11 cellular contexts compared by ENCODE assay signal in genomic region chr11:48019597-48019996, GRCh38. TPM values are rescaled to one million over a fixed set of nuclear protein-coding genes. Genes with fewer than 3 reads are reported as not detected.
DNase-seq lines count a peak whose midpoint lies in the region; ATAC-seq and TF ChIP-seq lines count a peak whose summit lies in the region.
"Had no signal": no experiment of that assay in that cellular context is flagged by ENCODE, and none has a peak within 500 bp of the region (broad histone marks: within the 10 kb centered on the region; RNA-seq: fewer than 3 reads in every experiment).

No MANE protein-coding gene starts in this region.

- H3K27ac Mint-ChIP-seq in CD8-positive, alpha-beta T cell, result peak overlapping the region; percentile 80
- H3K27ac Mint-ChIP-seq in central memory CD8-positive, alpha-beta T cell (ENCODE audit: low read depth), result peak overlapping the region; percentile 92

- no peak overlapping the region for H2BK12ac ChIP-seq in neuronal stem cell (ENCODE audit: low read length)

- no peak overlapping the region for H4K91ac ChIP-seq in neuronal stem cell (ENCODE audit: low read depth, low read length, poor library complexity)

- no peak overlapping the region for H3K23ac ChIP-seq in neuronal stem cell (ENCODE audit: low read depth, low read length, poor library complexity)

- no peak for TF ChIP-seq CTCF in CD8-positive, alpha-beta T cell (IDR thresholded peaks at IDR 0.05)
- TF ChIP-seq CTCF in transverse colon (IDR thresholded peaks at IDR 0.05), result no peak

- H3K9ac ChIP-seq in Karpas-422 (ENCODE audit: low read length), result peak overlapping the region; percentile 71
- H3K9ac ChIP-seq in neuronal stem cell (ENCODE audit: low read depth, low read length, poor library complexity), result no peak overlapping the region

- no peak for DNase-seq in CD8-positive, alpha-beta T cell
- no peak for DNase-seq in Karpas-422
- no peak for DNase-seq in central memory CD8-positive, alpha-beta T cell (ENCODE audit: low spot score in 2 of 2)
- DNase-seq in neuronal stem cell (ENCODE audit: low spot score), result no peak
- DNase-seq in NCI-H1105 treated with DMSO at 0.1 percent for 48 hours (lab: John Stamatoyannopoulos, UW), result no peak
- no peak for DNase-seq in transverse colon
- DNase-seq in H7, result no peak
- DNase-seq: activated CD4-positive, alpha-beta T cell treated with anti-CD3 and anti-CD28 coated beads, Interleukin-2, amount 50 U/mL, for 1 hour; sigmoid colon had no signal

- no peak overlapping the region for H3K27ac ChIP-seq in CD8-positive, alpha-beta T cell (ENCODE audit: low read depth, low read length)
- H3K27ac ChIP-seq in Karpas-422 (ENCODE audit: low read length) (peak overlapping the region; percentile 99), neuronal stem cell (replicated peaks; ENCODE audit: low read length) (peak overlapping the region; percentile 93), transverse colon (no peak overlapping the region)
- H3K27ac ChIP-seq: sigmoid colon, suprapubic skin had no signal

- peaks cover 3% of the 10 kb centered on the region for H3K36me3 Mint-ChIP-seq in CD8-positive, alpha-beta T cell
- peaks cover 14% of the 10 kb centered on the region for H3K36me3 Mint-ChIP-seq in central memory CD8-positive, alpha-beta T cell (ENCODE audit: insufficient read depth)

- H3K4ac ChIP-seq in neuronal stem cell (ENCODE audit: low read length), result no peak overlapping the region

- H2AK5ac ChIP-seq in neuronal stem cell (ENCODE audit: low read depth, low read length), result no peak overlapping the region

- intact Hi-C loops in CD8-positive, alpha-beta T cell (cut with DNase I, micrococcal nuclease), result loop anchor here (5.0 kb wide), 3 partner anchors 37 to 87 kb away; partner anchors contain the start of gene PTPRJ (in 2 of the 2)
- intact Hi-C loops in transverse colon (cut with DNase I; ENCODE audit: low total_unique reads), result no loop called here

- no peaks in the 10 kb centered on the region for H3K9me3 ChIP-seq in CD8-positive, alpha-beta T cell (ENCODE audit: low read length)
- H3K9me3 ChIP-seq in Karpas-422 (ENCODE audit: low read length), result no peaks in the 10 kb centered on the region
- no peaks in the 10 kb centered on the region for H3K9me3 ChIP-seq in neuronal stem cell (replicated peaks in 1 of 2; ENCODE audit: control insufficient read depth in 2 of 2, insufficient read depth in 1 of 2, low read depth in 1 of 2, low read length in 2 of 2)
- H3K9me3 ChIP-seq in transverse colon, result no peaks in the 10 kb centered on the region
- H3K9me3 ChIP-seq: sigmoid colon, suprapubic skin had no signal

- H3K4me1 ChIP-seq in CD8-positive, alpha-beta T cell (ENCODE audit: insufficient read depth, low read length), result peaks cover 56% of the 10 kb centered on the region
- H3K4me1 ChIP-seq in Karpas-422 (ENCODE audit: low read length) (peaks cover 99% of the 10 kb centered on the region), neuronal stem cell (ENCODE audit: control insufficient read depth in 2 of 2, insufficient read depth in 1 of 2, low read depth in 1 of 2, low read length in 2 of 2) (peaks cover 19 to 33% of the 10 kb centered on the region in 2 donors), transverse colon (peaks cover 4 to 46% (median 11%) of the 10 kb centered on the region in 4 donors)

- no peak overlapping the region for H4K8ac ChIP-seq in neuronal stem cell (ENCODE audit: low read depth, low read length)

- peaks cover 75% of the 10 kb centered on the region for H3K79me2 ChIP-seq in Karpas-422 (ENCODE audit: low read length)

- H3K27me3 Mint-ChIP-seq in CD8-positive, alpha-beta T cell (ENCODE audit: low read depth), result no peaks in the 10 kb centered on the region
- H3K27me3 Mint-ChIP-seq in central memory CD8-positive, alpha-beta T cell, result no peaks in the 10 kb centered on the region

- H3K18ac ChIP-seq in neuronal stem cell (ENCODE audit: low read length), result peak overlapping the region; percentile 78

- H3K4me1 Mint-ChIP-seq in CD8-positive, alpha-beta T cell (ENCODE audit: low read depth), result peaks cover 66% of the 10 kb centered on the region
- peaks cover 78% of the 10 kb centered on the region for H3K4me1 Mint-ChIP-seq in central memory CD8-positive, alpha-beta T cell

- H2AFZ ChIP-seq in Karpas-422 (ENCODE audit: low read length) (no peak overlapping the region), neuronal stem cell (ENCODE audit: low read length) (peak overlapping the region; percentile 81)

- POLR2A ChIA-PET in CD8-positive, alpha-beta T cell (lab: Charles Lee), result interaction anchor here (1.0 to 1.4 kb wide), 2 partner anchors 7 to 70 kb away, joined by 4 read pairs; no protein-coding TSS in a partner anchor

- H3K4me3 ChIP-seq in CD8-positive, alpha-beta T cell (ENCODE audit: low read depth, low read length), result no peak overlapping the region
- H3K4me3 ChIP-seq in Karpas-422 (ENCODE audit: low read length) (peak overlapping the region; percentile 62), neuronal stem cell (ENCODE audit: low read length in 2 of 2) (no peak overlapping the region), transverse colon (no peak overlapping the region), H7 (ENCODE audit: insufficient read depth, low read depth, low read length) (no peak overlapping the region)
- H3K4me3 ChIP-seq: sigmoid colon, suprapubic skin had no signal

- CTCF ChIA-PET in CD8-positive, alpha-beta T cell (lab: Charles Lee), result interaction anchor here (1.6 to 2.3 kb wide), 2 partner anchors 18 to 26 kb away, joined by 3 to 10 read pairs; no protein-coding TSS in a partner anchor

- H3K36me3 ChIP-seq in CD8-positive, alpha-beta T cell (ENCODE audit: insufficient read depth, low read length), result no peaks in the 10 kb centered on the region
- H3K36me3 ChIP-seq in Karpas-422 (ENCODE audit: insufficient read depth, low read length) (0 out of 2 replicates have a peak, but pooled peaks cover 9% of the 10 kb centered on the region), neuronal stem cell (replicated peaks in 1 of 2; ENCODE audit: control insufficient read depth in 2 of 2, insufficient read depth in 2 of 2, low read length in 2 of 2) (no peaks in the 10 kb centered on the region), transverse colon (no peaks in the 10 kb centered on the region), H7 (replicated peaks; ENCODE audit: control insufficient read depth, insufficient read depth, low read length) (no peaks in the 10 kb centered on the region)
- H3K36me3 ChIP-seq: sigmoid colon, suprapubic skin had no signal

- TF ChIP-seq POLR2A in transverse colon (IDR thresholded peaks at IDR 0.05), result no peak

- WGBS in neuronal stem cell (ENCODE audit: extremely low coverage in 2 of 2, insufficient read length in 2 of 2, insufficient replicate concordance in 1 of 2), 2 donors, result 100% methylated on average over 1 to 2 of the region's 8 CpGs
- 72 to 86% methylated on average over 7 to 8 of the region's 8 CpGs for WGBS in transverse colon (ENCODE audit: low coverage in 1 of 2), 2 donors

- H2BK15ac ChIP-seq in neuronal stem cell (ENCODE audit: low read length), result no peak overlapping the region

- TF ChIP-seq EP300 in transverse colon (IDR thresholded peaks at IDR 0.05; ENCODE audit: low read depth), result no peak

- peak overlapping the region; percentile 84 for H2BK120ac ChIP-seq in neuronal stem cell (ENCODE audit: low read depth, low read length)

- no peak overlapping the region for H3K14ac ChIP-seq in neuronal stem cell (ENCODE audit: low read length)

- no peak overlapping the region for H2BK5ac ChIP-seq in neuronal stem cell (ENCODE audit: low read length)

- in situ Hi-C loops in transverse colon (cut with MboI; ENCODE audit: low pct_ligation_motif_present in 1 of 4, low pct_unique_long_range_greater_than_20kb in 1 of 4, low sequenced_read_pairs in 3 of 4), result no loop called here

- H3K9me3 Mint-ChIP-seq in CD8-positive, alpha-beta T cell, result no peaks in the 10 kb centered on the region
- no peaks in the 10 kb centered on the region for H3K9me3 Mint-ChIP-seq in central memory CD8-positive, alpha-beta T cell

- H3K9me2 ChIP-seq in Karpas-422 (replicated peaks; ENCODE audit: insufficient read depth, low read length), result no peaks in the 10 kb centered on the region

- no peaks in the 10 kb centered on the region for H3K27me3 ChIP-seq in CD8-positive, alpha-beta T cell (ENCODE audit: insufficient read depth, low read length)
- no peaks in the 10 kb centered on the region for H3K27me3 ChIP-seq in Karpas-422 (ENCODE audit: low read length)
- H3K27me3 ChIP-seq in neuronal stem cell (ENCODE audit: control insufficient read depth in 3 of 3, insufficient read depth in 3 of 3, low read depth in 1 of 3, low read length in 3 of 3), result no peaks in the 10 kb centered on the region
- H3K27me3 ChIP-seq in transverse colon, result no peaks in the 10 kb centered on the region
- no peaks in the 10 kb centered on the region for H3K27me3 ChIP-seq in H7 (ENCODE audit: control insufficient read depth, insufficient read depth, low read length)
- H3K27me3 ChIP-seq: sigmoid colon, suprapubic skin had no signal

- peak overlapping the region; percentile 75 for H3K4me2 ChIP-seq in Karpas-422 (ENCODE audit: low read depth, low read length, poor library complexity, severe bottlenecking)
- H3K4me2 ChIP-seq in neuronal stem cell (ENCODE audit: insufficient read depth, low read length, poor library complexity, severe bottlenecking), result peak overlapping the region; percentile 41

- H3K79me1 ChIP-seq in neuronal stem cell (ENCODE audit: low read depth, low read length), result no peaks in the 10 kb centered on the region

- peaks cover 3% of the 10 kb centered on the region; the same call in 1 of the 2 replicates for H4K20me1 ChIP-seq in Karpas-422 (ENCODE audit: insufficient read depth, low read depth, low read length)

- no peak overlapping the region for H3K4me3 Mint-ChIP-seq in CD8-positive, alpha-beta T cell
- H3K4me3 Mint-ChIP-seq in central memory CD8-positive, alpha-beta T cell, result peak overlapping the region; percentile 72

- ATAC-seq in CD8-positive, alpha-beta T cell, result no peak
- ATAC-seq in central memory CD8-positive, alpha-beta T cell (replicated peaks; ENCODE audit: extremely low read depth, poor library complexity, severe bottlenecking), result no peak
- ATAC-seq in HG03378 (IDR thresholded peaks at IDR 0.05; ENCODE audit: unreplicated experiment), result no peak

RNA-seq across cellular contexts. Expression of gene PTPRJ, which starts 39.2 kb away (rescaled TPM):
- total RNA-seq in CD8-positive, alpha-beta T cell, result 10 to 100 TPM; 26.9 to 31.4 TPM
- total RNA-seq in Karpas-422 (2014; rRNA removed; shearing (Covaris generic); ENCODE audit: low replicate concordance), result 90.3 and 132 TPM in 2 replicates
- 12.6 TPM for polyA plus RNA-seq in neuronal stem cell (2013, experiment 1 of 2)
- 12.9 TPM for polyA plus RNA-seq in neuronal stem cell (2013, experiment 2 of 2)
- total RNA-seq in transverse colon, result 10 to 100 TPM; 25.3 to 40.8 (median 31.7) TPM
- 10.0 and 12.0 TPM in 2 replicates for total RNA-seq in H7 (2014; rRNA removed; shearing (Covaris generic))

Comparison
In these comparisons a context has a peak if more than half of its experiments do, and no peak if none do; other contexts are left out.
1. H3K27ac ChIP-seq: peak in Karpas-422 (single experiment) and neuronal stem cell (single experiment); none in CD8-positive, alpha-beta T cell (single experiment) and transverse colon (0 of 4).